ENCODE assay signal across 11 cellular contexts in the genomic region with DNA sequence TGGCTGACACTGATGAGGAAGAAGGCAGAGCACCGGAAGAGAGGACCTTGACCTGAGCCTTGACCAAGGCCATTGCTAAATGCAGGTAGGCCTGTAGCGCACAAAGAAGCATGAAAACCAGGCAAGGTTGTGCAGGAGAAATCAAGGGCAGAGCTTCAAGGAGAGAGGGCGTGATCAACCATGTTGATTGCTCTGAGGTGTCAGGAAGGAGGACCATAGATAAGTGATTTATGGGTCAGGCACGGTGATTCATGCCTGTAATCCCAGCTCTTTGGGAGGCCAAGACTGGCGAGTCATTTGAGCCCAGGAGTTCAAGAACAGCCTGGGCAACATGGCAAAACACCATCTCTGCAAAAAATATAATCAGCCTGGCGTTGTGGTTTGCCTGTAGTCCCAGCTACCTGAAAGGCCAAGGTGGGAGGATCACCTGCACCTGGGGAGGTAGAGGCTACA. TPM values are rescaled to one million over a fixed set of nuclear protein-coding genes. Genes with fewer than 3 reads are reported as not detected.
DNase-seq lines count a peak whose midpoint lies in the region; ATAC-seq, FAIRE-seq and TF ChIP-seq lines count a peak whose summit lies in the region.
"Had no signal": no experiment of that assay in that cellular context is flagged by ENCODE, and none has a peak within 500 bp of the region (broad histone marks: within the 10 kb centered on the region; RNA-seq: fewer than 3 reads in every experiment).

No MANE protein-coding gene starts in this region.

- H3K27ac ChIP-seq in RWPE2 (ENCODE audit: poor library complexity, severe bottlenecking) (no peak overlapping the region), small intestine (ENCODE audit: low read depth in 1 of 2, low read length in 1 of 2) (peak overlapping the region; percentile 76 to 93)

- WGBS in small intestine, 3 donors = 13 to 53% (median 48%) methylated on average over 6 of the region's 6 CpGs

- H3K4me1 Mint-ChIP-seq in activated CD4-positive, alpha-beta T cell treated with anti-CD3 and anti-CD28 coated beads, Interleukin-2, amount 10 ng/mL, durations not matched to agents 24 days and 14 days = peaks cover 87% of the 10 kb centered on the region

- intact Hi-C loops in activated CD4-positive, alpha-beta T cell treated with anti-CD3 and anti-CD28 coated beads, Interleukin-2, amount 10 ng/mL, durations not matched to agents 24 days and 14 days (cut with micrococcal nuclease) = loop anchor here (1.0 kb wide), 1 partner anchor 10 kb away; no protein-coding TSS in a partner anchor

- H3K4me1 ChIP-seq in RWPE2 (ENCODE audit: insufficient read depth, poor library complexity, severe bottlenecking) (peaks cover 3% of the 10 kb centered on the region), small intestine (ENCODE audit: control insufficient read depth in 2 of 2, insufficient read depth in 1 of 2, low read depth in 1 of 2, low read length in 1 of 2) (peaks cover 16 to 48% of the 10 kb centered on the region in 2 donors)

- H3K4me3 ChIP-seq in RWPE2 (ENCODE audit: severe bottlenecking) (no peak overlapping the region), small intestine (ENCODE audit: low read depth in 1 of 2, low read length in 2 of 2) (no peak overlapping the region)

- H3K9me3 Mint-ChIP-seq in activated CD4-positive, alpha-beta T cell treated with anti-CD3 and anti-CD28 coated beads, Interleukin-2, amount 10 ng/mL, durations not matched to agents 24 days and 14 days = peaks cover 4% of the 10 kb centered on the region

- no peaks in the 10 kb centered on the region for H3K27me3 Mint-ChIP-seq in activated CD4-positive, alpha-beta T cell treated with anti-CD3 and anti-CD28 coated beads, Interleukin-2, amount 10 ng/mL, durations not matched to agents 24 days and 14 days

- ATAC-seq in RWPE2 (ENCODE audit: low read depth) = peak; percentile 72
- peak; percentile 57 for ATAC-seq in esophagus mucosa
- ATAC-seq in GM18907 (IDR thresholded peaks at IDR 0.05; ENCODE audit: unreplicated experiment) = no peak

- no peak for DNase-seq in activated CD4-positive, alpha-beta T cell treated with anti-CD3 and anti-CD28 coated beads, Interleukin-2, amount 10 ng/mL, durations not matched to agents 24 days and 14 days
- DNase-seq in activated CD4-positive, alpha-beta T cell treated with anti-CD3 and anti-CD28 coated beads, Interleukin-2, amount 50 U/mL, for 4 hours = no peak
- no peak for DNase-seq in RWPE2 (ENCODE audit: low spot score)
- DNase-seq in small intestine = peak; percentile 96
- DNase-seq in stimulated activated CD4-positive, alpha-beta T cell treated with anti-CD3 and anti-CD28 coated beads, Interleukin-2, amount 100 ng/mL, for 48 hours = no peak
- no peak for DNase-seq in NCI-H1417 treated with DMSO at 0.1 percent for 48 hours (lab: John Stamatoyannopoulos, UW)
- DNase-seq: NCI-H1092 treated with DMSO at 0.1 percent for 48 hours; stimulated activated CD4-positive, alpha-beta T cell treated with anti-CD3 and anti-CD28 coated beads, Interleukin-12 subunit alpha, Interleukin-12 subunit beta, amount 100 ng/mL, for 4 hours had no signal

- H3K9me3 ChIP-seq in RWPE2 (ENCODE audit: severe bottlenecking) = no peaks in the 10 kb centered on the region
- H3K9me3 ChIP-seq in small intestine (ENCODE audit: control insufficient read depth, low read depth) = no peaks in the 10 kb centered on the region

- H3K36me3 ChIP-seq in RWPE2 (ENCODE audit: low read depth) (peaks cover 12% of the 10 kb centered on the region), small intestine (ENCODE audit: control insufficient read depth in 2 of 2, insufficient read depth in 2 of 2, low read length in 2 of 2) (no peaks in the 10 kb centered on the region)

- FAIRE-seq in small intestine (lab: Jason Lieb, UNC) = no peak
- FAIRE-seq: H1 had no signal

- H3K4me3 Mint-ChIP-seq in activated CD4-positive, alpha-beta T cell treated with anti-CD3 and anti-CD28 coated beads, Interleukin-2, amount 10 ng/mL, durations not matched to agents 24 days and 14 days = peak overlapping the region; percentile 40

- no peak for TF ChIP-seq CTCF in RWPE2 (IDR thresholded peaks at IDR 0.05; ENCODE audit: poor library complexity, severe bottlenecking)

- peak overlapping the region; percentile 84 for H3K27ac Mint-ChIP-seq in activated CD4-positive, alpha-beta T cell treated with anti-CD3 and anti-CD28 coated beads, Interleukin-2, amount 10 ng/mL, durations not matched to agents 24 days and 14 days

- no peaks in the 10 kb centered on the region for H3K27me3 ChIP-seq in RWPE2 (ENCODE audit: insufficient read depth, poor library complexity, severe bottlenecking)
- H3K27me3 ChIP-seq in small intestine (ENCODE audit: control insufficient read depth in 2 of 2, insufficient read depth in 2 of 2, low read length in 2 of 2) = no peaks in the 10 kb centered on the region

- peaks cover 49% of the 10 kb centered on the region for H3K36me3 Mint-ChIP-seq in activated CD4-positive, alpha-beta T cell treated with anti-CD3 and anti-CD28 coated beads, Interleukin-2, amount 10 ng/mL, durations not matched to agents 24 days and 14 days (ENCODE audit: low read depth)

RNA-seq across cellular contexts. Expression of gene PLCG1, which starts 12.4 kb away (rescaled TPM):
- total RNA-seq in activated CD4-positive, alpha-beta T cell treated with anti-CD3 and anti-CD28 coated beads, Interleukin-2, amount 10 ng/mL, durations not matched to agents 24 days and 14 days = 246 and 255 TPM in 2 replicates
- total RNA-seq in esophagus mucosa = 27.1 TPM
- polyA plus RNA-seq in small intestine = 10 to 100 TPM; 27.6 to 67.3 (median 35.0) TPM
